ENCODE assay signal across 10 cellular contexts in genomic region chr14:33564774-33565630, GRCh38.
DNase-seq lines count a peak whose midpoint lies in the region; ATAC-seq and TF ChIP-seq lines count a peak whose summit lies in the region.
"Had no signal": no experiment of that assay in that cellular context is flagged by ENCODE, and none has a peak within 500 bp of the region (broad histone marks: within the 10 kb centered on the region; RNA-seq: fewer than 3 reads in every experiment).

No MANE protein-coding gene starts in this region.

- H3K4me1 Mint-ChIP-seq in activated CD4-positive, alpha-beta T cell treated with anti-CD3 and anti-CD28 coated beads for 36 hours: no peaks in the 10 kb centered on the region
- no peaks in the 10 kb centered on the region for H3K4me1 Mint-ChIP-seq in T-cell
- no peaks in the 10 kb centered on the region for H3K4me1 Mint-ChIP-seq in T-helper 17 cell
- H3K4me1 Mint-ChIP-seq in activated CD8-positive, alpha-beta memory T cell treated with anti-CD3 and anti-CD28 coated beads, Interleukin-2, amount 10 ng/mL, durations not matched to agents 7 days and 5 days: peaks cover 5% of the 10 kb centered on the region

- no peak for DNase-seq in activated CD4-positive, alpha-beta T cell treated with anti-CD3 and anti-CD28 coated beads for 36 hours
- no peak for DNase-seq in activated CD4-positive, alpha-beta T cell treated with anti-CD3 and anti-CD28 coated beads, Interleukin-2, amount 50 U/mL, for 1 hour
- DNase-seq in omental fat pad (ENCODE audit: low spot score): no peak
- no peak for DNase-seq in T-cell
- no peak for DNase-seq in T-helper 17 cell
- no peak for DNase-seq in activated CD8-positive, alpha-beta memory T cell treated with anti-CD3 and anti-CD28 coated beads, Interleukin-2, amount 10 ng/mL, durations not matched to agents 7 days and 5 days
- DNase-seq: left cardiac atrium had no signal

- TF ChIP-seq CTCF in omental fat pad (IDR thresholded peaks at IDR 0.05): no peak

- POLR2A ChIA-PET in activated CD4-positive, alpha-beta T cell treated with anti-CD3 and anti-CD28 coated beads for 36 hours (lab: Charles Lee): no interaction called here
- POLR2A ChIA-PET in T-cell (lab: Charles Lee): interaction anchor here in 1 of 2 donors (0.7 kb wide), 1 partner anchor 238 kb away, joined by 3 read pairs; no protein-coding TSS in a partner anchor

- H3K4me3 Mint-ChIP-seq in activated CD4-positive, alpha-beta T cell treated with anti-CD3 and anti-CD28 coated beads for 36 hours: no peak overlapping the region
- H3K4me3 Mint-ChIP-seq in T-cell (no peak overlapping the region), T-helper 17 cell (no peak overlapping the region)
- no peak overlapping the region for H3K4me3 Mint-ChIP-seq in activated CD8-positive, alpha-beta memory T cell treated with anti-CD3 and anti-CD28 coated beads, Interleukin-2, amount 10 ng/mL, durations not matched to agents 7 days and 5 days

- H3K36me3 Mint-ChIP-seq in activated CD4-positive, alpha-beta T cell treated with anti-CD3 and anti-CD28 coated beads for 36 hours (ENCODE audit: low read depth): no peaks in the 10 kb centered on the region
- H3K36me3 Mint-ChIP-seq in T-cell (no peaks in the 10 kb centered on the region), T-helper 17 cell (ENCODE audit: low read depth) (no peaks in the 10 kb centered on the region)
- H3K36me3 Mint-ChIP-seq in activated CD8-positive, alpha-beta memory T cell treated with anti-CD3 and anti-CD28 coated beads, Interleukin-2, amount 10 ng/mL, durations not matched to agents 7 days and 5 days: no peaks in the 10 kb centered on the region

- H3K27me3 Mint-ChIP-seq in activated CD4-positive, alpha-beta T cell treated with anti-CD3 and anti-CD28 coated beads for 36 hours: no peaks in the 10 kb centered on the region
- H3K27me3 Mint-ChIP-seq in T-cell: peaks cover 0 to 7% of the 10 kb centered on the region in 2 donors
- peaks cover 24% of the 10 kb centered on the region for H3K27me3 Mint-ChIP-seq in T-helper 17 cell
- no peaks in the 10 kb centered on the region for H3K27me3 Mint-ChIP-seq in activated CD8-positive, alpha-beta memory T cell treated with anti-CD3 and anti-CD28 coated beads, Interleukin-2, amount 10 ng/mL, durations not matched to agents 7 days and 5 days

- peak; percentile 23 for ATAC-seq in activated CD4-positive, alpha-beta T cell treated with anti-CD3 and anti-CD28 coated beads for 36 hours
- peak; percentile 58 for ATAC-seq in HG03469 (IDR thresholded peaks at IDR 0.05; ENCODE audit: unreplicated experiment)
- peak; percentile 56 for ATAC-seq in SK-N-SH treated with all-trans-retinoic acid at 6 μM for 48 hours
- peak; percentile 73 for ATAC-seq in omental fat pad (ENCODE audit: low FRiP score)
- no peak for ATAC-seq in T-cell (replicated peaks in 1 of 4)
- ATAC-seq in T-helper 17 cell: no peak
- ATAC-seq in activated CD8-positive, alpha-beta memory T cell treated with anti-CD3 and anti-CD28 coated beads, Interleukin-2, amount 10 ng/mL, durations not matched to agents 7 days and 5 days: no peak

- CTCF ChIA-PET in activated CD4-positive, alpha-beta T cell treated with anti-CD3 and anti-CD28 coated beads for 36 hours (lab: Charles Lee): no interaction called here
- CTCF ChIA-PET in T-cell (lab: Charles Lee): no interaction called here
- CTCF ChIA-PET in activated CD8-positive, alpha-beta memory T cell treated with anti-CD3 and anti-CD28 coated beads, Interleukin-2, amount 10 ng/mL, durations not matched to agents 7 days and 5 days (lab: Charles Lee): no interaction called here

- intact Hi-C loops in activated CD4-positive, alpha-beta T cell treated with anti-CD3 and anti-CD28 coated beads for 36 hours (cut with DNase I, micrococcal nuclease): no loop called here

- H3K9me3 Mint-ChIP-seq in activated CD4-positive, alpha-beta T cell treated with anti-CD3 and anti-CD28 coated beads for 36 hours (ENCODE audit: low read depth): no peaks in the 10 kb centered on the region
- no peaks in the 10 kb centered on the region for H3K9me3 Mint-ChIP-seq in T-cell
- H3K9me3 Mint-ChIP-seq in activated CD8-positive, alpha-beta memory T cell treated with anti-CD3 and anti-CD28 coated beads, Interleukin-2, amount 10 ng/mL, durations not matched to agents 7 days and 5 days (ENCODE audit: low read depth): no peaks in the 10 kb centered on the region

- H3K9me3 ChIP-seq in T-helper 17 cell (ENCODE audit: control insufficient read depth, low read length, poor library complexity, severe bottlenecking): no peaks in the 10 kb centered on the region
- H3K9me3 ChIP-seq: BLaER1 treated with 17β-estradiol and CSF1 and Interleukin-3, amounts not matched to agents 10 nM and 100 nM had no signal

- H3K27ac Mint-ChIP-seq in activated CD4-positive, alpha-beta T cell treated with anti-CD3 and anti-CD28 coated beads for 36 hours: no peak overlapping the region
- H3K27ac Mint-ChIP-seq in T-cell (no peak overlapping the region), T-helper 17 cell (no peak overlapping the region)
- H3K27ac Mint-ChIP-seq in activated CD8-positive, alpha-beta memory T cell treated with anti-CD3 and anti-CD28 coated beads, Interleukin-2, amount 10 ng/mL, durations not matched to agents 7 days and 5 days: no peak overlapping the region

TF ChIP-seq in SK-N-SH treated with all-trans-retinoic acid at 6 μM for 48 hours, 23 proteins besides CTCF, POLR2A, EP300 and RAD21:
- TF ChIP-seq BACH2 (CRISPR knock-in tag; IDR thresholded peaks at IDR 0.05; ENCODE audit: borderline replicate concordance) (no peak), ISL1 (CRISPR knock-in tag; IDR thresholded peaks at IDR 0.05) (0 out of 2 replicates have a peak, but pooled peaks have one; percentile 8), PATZ1 (CRISPR knock-in tag; IDR thresholded peaks at IDR 0.05; ENCODE audit: borderline replicate concordance) (no peak)
TF ChIP-seq in SK-N-SH treated with all-trans-retinoic acid at 6 μM for 48 hours: peak in this region for 1.

Comparison
In these comparisons a context has a peak if more than half of its experiments do, and no peak if none do; other contexts are left out.
1. ATAC-seq: peak in activated CD4-positive, alpha-beta T cell treated with anti-CD3 and anti-CD28 coated beads for 36 hours (single experiment), HG03469 (single experiment), SK-N-SH treated with all-trans-retinoic acid at 6 μM for 48 hours (single experiment) and omental fat pad (single experiment); none in T-cell (0 of 4), T-helper 17 cell (single experiment) and activated CD8-positive, alpha-beta memory T cell treated with anti-CD3 and anti-CD28 coated beads, Interleukin-2, amount 10 ng/mL, durations not matched to agents 7 days and 5 days (single experiment).